ENCODE assay signal across 9 cellular contexts in the genomic region with DNA sequence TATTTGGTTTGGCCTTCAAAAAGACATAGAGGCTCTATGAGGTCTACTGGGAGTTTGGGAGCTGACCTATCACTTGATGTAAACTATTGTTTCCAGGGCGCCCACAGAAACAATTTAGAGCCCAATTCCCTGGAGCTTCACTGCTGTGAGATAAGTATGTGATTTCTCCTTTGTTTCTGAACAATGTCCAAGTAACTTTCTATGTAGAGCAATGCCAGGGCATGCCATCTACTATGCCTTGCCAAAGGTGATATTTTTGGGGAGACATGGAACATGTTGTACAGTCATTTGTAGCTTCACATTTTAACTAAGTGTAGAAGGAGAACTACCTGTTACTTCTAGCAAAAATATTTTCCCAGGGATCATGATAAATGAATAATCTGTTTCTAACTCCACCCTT.
"Had no signal": no experiment of that assay in that cellular context is flagged by ENCODE, and none has a peak within 500 bp of the region (broad histone marks: within the 10 kb centered on the region; RNA-seq: fewer than 3 reads in every experiment).

No MANE protein-coding gene starts in this region.

- H3K27ac Mint-ChIP-seq: HFFc6, IgD-negative memory B cell had no signal

- ATAC-seq: HCT116, HepG2 had no signal

- DNase-seq: GM23248, GOT3, H7, HFFc6 had no signal

- H3K4me1 ChIP-seq: HAP-1 had no signal

- H3K36me3 ChIP-seq: HAP-1 had no signal

- H3K4me3 ChIP-seq: GM23248, HAP-1 had no signal

- H3K27ac ChIP-seq: GM23248, HL-60 had no signal

- H3K9me3 ChIP-seq: HAP-1 had no signal

- H3K27me3 Mint-ChIP-seq: IgD-negative memory B cell had no signal

- H3K4me3 Mint-ChIP-seq: HFFc6, IgD-negative memory B cell had no signal

- H3K4me1 Mint-ChIP-seq: IgD-negative memory B cell had no signal
